In genomic region chr3:54717506-54717905, GRCh38 we compare ENCODE assay signal across 16 cellular contexts.
DNase-seq lines count a peak whose midpoint lies in the region; ATAC-seq, FAIRE-seq and TF ChIP-seq lines count a peak whose summit lies in the region.
"Had no signal": no experiment of that assay in that cellular context is flagged by ENCODE, and none has a peak within 500 bp of the region (broad histone marks: within the 10 kb centered on the region; RNA-seq: fewer than 3 reads in every experiment).

No MANE protein-coding gene starts in this region.

- TF ChIP-seq EP300 in HepG2 (IDR thresholded peaks at IDR 0.05; ENCODE audit: low read depth in 2 of 2, low read length in 2 of 2) (no peak), HepG2 (CRISPR knock-in tag; IDR thresholded peaks at IDR 0.05; ENCODE audit: borderline replicate concordance) (no peak), GM12878 (IDR thresholded peaks at IDR 0.05; ENCODE audit: borderline replicate concordance in 1 of 2, control insufficient read depth in 1 of 2, low read depth in 2 of 2, low read length in 2 of 2) (no peak)

- H3K9ac ChIP-seq in HepG2 (ENCODE audit: insufficient read depth, low read depth, low read length) (no peak overlapping the region), GM12878 (ENCODE audit: control insufficient read depth, insufficient read depth, low read length) (no peak overlapping the region), mesendoderm (ENCODE audit: low read length) (no peak overlapping the region), kidney (ENCODE audit: low read length in 2 of 2) (no peak overlapping the region)

- no peak overlapping the region for H4K8ac ChIP-seq in mesendoderm (ENCODE audit: low read depth, low read length)

- TF ChIP-seq POLR2A in HepG2 (IDR thresholded peaks at IDR 0.05; ENCODE audit: insufficient read depth in 1 of 2, low read depth in 2 of 2, low read length in 2 of 2) (no peak), right lobe of liver (IDR thresholded peaks at IDR 0.05) (no peak), GM12878 (IDR thresholded peaks at IDR 0.05; ENCODE audit: low read depth, low read length) (no peak)

- H2BK120ac ChIP-seq in mesendoderm (ENCODE audit: low read depth, low read length) = no peak overlapping the region

- BruUV-seq in HepG2 (replicated peaks; lab: Mats Ljungman, UMichigan) (no TSS peak), GM12878 (replicated peaks; lab: Mats Ljungman, UMichigan) (no TSS peak)

- H3K4me2 ChIP-seq in HepG2 (ENCODE audit: low read depth, low read length) (no peak overlapping the region), GM12878 (ENCODE audit: control insufficient read depth, insufficient read depth) (no peak overlapping the region), mesendoderm (ENCODE audit: low read length) (no peak overlapping the region)

- WGBS in HepG2 (ENCODE audit: low lambda C conversion rate) = 68% methylated on average over 18 of the region's 18 CpGs
- 78% methylated on average over 17 of the region's 18 CpGs for WGBS in right lobe of liver (ENCODE audit: insufficient coverage, low coverage, low lambda C conversion rate, missing lambda C conversion rate)
- WGBS in GM12878 (ENCODE audit: insufficient coverage, insufficient replicate concordance, low lambda C conversion rate, missing lambda C conversion rate) = 80% methylated on average over 18 of the region's 18 CpGs
- WGBS in mesendoderm (ENCODE audit: extremely low coverage, insufficient coverage, low lambda C conversion rate) = 100% methylated on average over 5 of the region's 18 CpGs
- WGBS in aorta, 2 donors = 93 to 97% methylated on average over 18 of the region's 18 CpGs

- H3K56ac ChIP-seq in mesendoderm (ENCODE audit: low read length) = no peak overlapping the region

- SMC1A ChIA-PET in GM12878 (lab: Charles Lee; ENCODE audit: uncharacterized antibody, unreplicated experiment) = no interaction called here

- peak overlapping the region; percentile 10 for H3K23ac ChIP-seq in mesendoderm (ENCODE audit: low read length)

- H3K79me2 ChIP-seq in HepG2 (ENCODE audit: insufficient read depth, low read length) (no peaks in the 10 kb centered on the region), GM12878 (ENCODE audit: control insufficient read depth, insufficient read depth, low read length) (no peaks in the 10 kb centered on the region), mesendoderm (ENCODE audit: control insufficient read depth, insufficient read depth, low read length) (no peaks in the 10 kb centered on the region)

- in situ Hi-C loops in HepG2 (cut with HindIII; ENCODE audit: extremely low pct_ligation_motif_present, low pct_unique_long_range_greater_than_20kb) (no loop called here), GM12878 (cut with MboI) (no loop called here)

- no peak for ATAC-seq in HepG2
- no peak for ATAC-seq in right lobe of liver
- no peak for ATAC-seq in GM12878
- ATAC-seq in aorta (ENCODE audit: low FRiP score) = peak; percentile 29

- TF ChIP-seq CTCF in HepG2 (CRISPR knock-in tag; IDR thresholded peaks at IDR 0.05) (no peak), right lobe of liver (IDR thresholded peaks at IDR 0.05) (no peak), GM12878 (IDR thresholded peaks at IDR 0.05 in 2 of 3, conservative IDR thresholded peaks at IDR 0.05 in 1 of 3; ENCODE audit: control insufficient read depth in 2 of 3, extremely low read depth in 1 of 3, insufficient read depth in 1 of 3, low read depth in 3 of 3, low read length in 3 of 3) (no peak), kidney (IDR thresholded peaks at IDR 0.05; ENCODE audit: borderline replicate concordance, extremely low read depth, insufficient read depth) (no peak)

- H3K27me3 ChIP-seq in HepG2 (ENCODE audit: control insufficient read depth in 1 of 2, insufficient read depth in 2 of 2, low read length in 2 of 2) (no peaks in the 10 kb centered on the region), right lobe of liver (no peaks in the 10 kb centered on the region), GM12878 (replicated peaks in 1 of 2; ENCODE audit: control insufficient read depth in 2 of 2, insufficient read depth in 2 of 2, low read length in 1 of 2) (no peaks in the 10 kb centered on the region), mesendoderm (ENCODE audit: insufficient read depth, low read length, poor library complexity) (no peaks in the 10 kb centered on the region), aorta (ENCODE audit: control insufficient read depth in 1 of 2, insufficient read depth in 2 of 2, low read length in 1 of 2) (no peaks in the 10 kb centered on the region)

- POLR2A ChIA-PET in HepG2 (lab: Yijun Ruan, JAX) (no interaction called here), GM12878 (lab: Charles Lee) (no interaction called here)

- H2AFZ ChIP-seq in HepG2 (ENCODE audit: low read length) = no peak overlapping the region
- H2AFZ ChIP-seq in GM12878 (ENCODE audit: control insufficient read depth, low read depth, low read length) = no peak overlapping the region

- H4K20me1 ChIP-seq in HepG2 (ENCODE audit: insufficient read depth, low read length) (no peaks in the 10 kb centered on the region), GM12878 (ENCODE audit: control insufficient read depth, insufficient read depth) (no peaks in the 10 kb centered on the region)

- H4K5ac ChIP-seq in mesendoderm (ENCODE audit: low read length) = no peak overlapping the region

- intact Hi-C loops in HepG2 (cut with micrococcal nuclease; ENCODE audit: unreplicated experiment) (no loop called here), right lobe of liver (cut with DNase I) (no loop called here), GM12878 (cut with micrococcal nuclease; ENCODE audit: unreplicated experiment) (no loop called here), aorta (cut with DNase I) (no loop called here), kidney (cut with DNase I) (no loop called here)

- H3K18ac ChIP-seq in mesendoderm (ENCODE audit: low read length) = no peak overlapping the region

- FAIRE-seq in HepG2 (lab: Jason Lieb, UNC) (no peak), GM12878 (lab: Jason Lieb, UNC) (no peak), kidney (lab: Jason Lieb, UNC) (no peak)

- H3K4me3 ChIP-seq in HepG2 (replicated peaks in 1 of 3; ENCODE audit: insufficient read depth in 1 of 3, low read depth in 2 of 3, low read length in 3 of 3) = no peak overlapping the region
- H3K4me3 ChIP-seq in right lobe of liver = no peak overlapping the region
- no peak overlapping the region for H3K4me3 ChIP-seq in GM12878
- no peak overlapping the region for H3K4me3 ChIP-seq in mesendoderm (ENCODE audit: low read length)
- H3K4me3 ChIP-seq in aorta (ENCODE audit: low read length in 2 of 2) = no peak overlapping the region
- no peak overlapping the region for H3K4me3 ChIP-seq in kidney (ENCODE audit: low read length in 2 of 2)

- no peak for TF ChIP-seq RAD21 in HepG2 (CRISPR knock-in tag; IDR thresholded peaks at IDR 0.05)
- no peak for TF ChIP-seq RAD21 in GM12878 (IDR thresholded peaks at IDR 0.05; ENCODE audit: insufficient read depth, low read depth, low read length)

- RAD21 ChIA-PET in GM12878 (lab: Charles Lee; ENCODE audit: unreplicated experiment) = no interaction called here

- no peak for DNase-seq in HepG2 (ENCODE audit: low spot score)
- no peak for DNase-seq in right lobe of liver
- DNase-seq in GM12878 (ENCODE audit: low read depth, low spot score) = no peak
- DNase-seq in mesendoderm = no peak
- DNase-seq in aorta = no peak
- no peak for DNase-seq in NK-92 treated with Interleukin-12 subunit alpha and Interleukin-12 subunit beta, amount 100 ng/mL, for 24 hours (lab: John Stamatoyannopoulos, UW)
- DNase-seq in germinal center (ENCODE audit: low spot score) = no peak
- no peak for DNase-seq in kidney
- DNase-seq: CD8-positive, alpha-beta memory T cell; DMS53; GF-D8; GOT3; HCEC 1CT; KG1 had no signal

- no peak overlapping the region for H3K4ac ChIP-seq in mesendoderm (ENCODE audit: low read depth, low read length)

- CTCF ChIA-PET in HepG2 (lab: Yijun Ruan, JAX; ENCODE audit: low intra/inter-chr PET ratio, low total read pairs) = no interaction called here
- CTCF ChIA-PET in GM12878 (lab: Yijun Ruan, JAX) = no interaction called here

- no peaks in the 10 kb centered on the region for H3K79me1 ChIP-seq in mesendoderm (ENCODE audit: low read length)

- H3K4me1 ChIP-seq in HepG2 (ENCODE audit: insufficient read depth, low read length) = no peaks in the 10 kb centered on the region
- H3K4me1 ChIP-seq in right lobe of liver = no peaks in the 10 kb centered on the region
- H3K4me1 ChIP-seq in GM12878 (ENCODE audit: control insufficient read depth, insufficient read depth, low read length) = no peaks in the 10 kb centered on the region
- no peaks in the 10 kb centered on the region for H3K4me1 ChIP-seq in mesendoderm (ENCODE audit: control insufficient read depth, low read depth, low read length)
- peaks cover 0 to 2% of the 10 kb centered on the region in 2 donors for H3K4me1 ChIP-seq in aorta (ENCODE audit: control insufficient read depth in 1 of 2, insufficient read depth in 2 of 2, low read length in 2 of 2)
- H3K4me1 ChIP-seq in kidney (ENCODE audit: control insufficient read depth in 1 of 2, insufficient read depth in 1 of 2, low read depth in 1 of 2, low read length in 2 of 2) = no peaks in the 10 kb centered on the region

- H3K27ac ChIP-seq in HepG2 (ENCODE audit: extremely low read length, insufficient read depth, low read length) (no peak overlapping the region), right lobe of liver (no peak overlapping the region), GM12878 (ENCODE audit: control insufficient read depth, insufficient read depth) (no peak overlapping the region), mesendoderm (ENCODE audit: low read depth, low read length) (no peak overlapping the region), aorta (ENCODE audit: low read depth in 1 of 2, low read length in 2 of 2) (no peak overlapping the region), kidney (ENCODE audit: low read depth in 2 of 2, low read length in 2 of 2) (no peak overlapping the region)
- H3K27ac ChIP-seq: 22Rv1, HL-60 had no signal

- H2BK5ac ChIP-seq in mesendoderm (ENCODE audit: low read length) = no peak overlapping the region

- H3K9me3 ChIP-seq in HepG2 (ENCODE audit: low read length) (no peaks in the 10 kb centered on the region), right lobe of liver (no peaks in the 10 kb centered on the region), GM12878 (replicated peaks; ENCODE audit: control insufficient read depth, insufficient read depth, low read length) (no peaks in the 10 kb centered on the region), aorta (ENCODE audit: control insufficient read depth, low read length) (no peaks in the 10 kb centered on the region), kidney (ENCODE audit: control insufficient read depth in 1 of 2, low read length in 2 of 2) (no peaks in the 10 kb centered on the region)

- no peak overlapping the region for H2BK15ac ChIP-seq in mesendoderm (replicated peaks; ENCODE audit: low read depth)

- H3K36me3 ChIP-seq in HepG2 (replicated peaks in 1 of 2; ENCODE audit: control insufficient read depth in 1 of 2, insufficient read depth in 2 of 2, low read length in 2 of 2) (no peaks in the 10 kb centered on the region), right lobe of liver (no peaks in the 10 kb centered on the region), GM12878 (ENCODE audit: control insufficient read depth in 2 of 2, insufficient read depth in 2 of 2, low read length in 1 of 2) (no peaks in the 10 kb centered on the region), mesendoderm (ENCODE audit: control insufficient read depth, insufficient read depth, low read length) (no peaks in the 10 kb centered on the region), aorta (ENCODE audit: control insufficient read depth in 1 of 2, insufficient read depth in 2 of 2, low read length in 1 of 2) (no peaks in the 10 kb centered on the region), kidney (ENCODE audit: control insufficient read depth in 1 of 2, insufficient read depth in 2 of 2, low read length in 2 of 2) (no peaks in the 10 kb centered on the region)

- H2AK5ac ChIP-seq in mesendoderm (ENCODE audit: low read length) = no peak overlapping the region

Comparison
In these comparisons a context has a peak if more than half of its experiments do, and no peak if none do; other contexts are left out.
1. Of the 75 proteins assayed by ChIP-seq in both HepG2 and GM12878: peak only in HepG2: none; only in GM12878: BCL3, NR2C2 and PBX3; in both: none; in neither: 72.